ENCODE assay signal across 1 cellular context in the genomic region with DNA sequence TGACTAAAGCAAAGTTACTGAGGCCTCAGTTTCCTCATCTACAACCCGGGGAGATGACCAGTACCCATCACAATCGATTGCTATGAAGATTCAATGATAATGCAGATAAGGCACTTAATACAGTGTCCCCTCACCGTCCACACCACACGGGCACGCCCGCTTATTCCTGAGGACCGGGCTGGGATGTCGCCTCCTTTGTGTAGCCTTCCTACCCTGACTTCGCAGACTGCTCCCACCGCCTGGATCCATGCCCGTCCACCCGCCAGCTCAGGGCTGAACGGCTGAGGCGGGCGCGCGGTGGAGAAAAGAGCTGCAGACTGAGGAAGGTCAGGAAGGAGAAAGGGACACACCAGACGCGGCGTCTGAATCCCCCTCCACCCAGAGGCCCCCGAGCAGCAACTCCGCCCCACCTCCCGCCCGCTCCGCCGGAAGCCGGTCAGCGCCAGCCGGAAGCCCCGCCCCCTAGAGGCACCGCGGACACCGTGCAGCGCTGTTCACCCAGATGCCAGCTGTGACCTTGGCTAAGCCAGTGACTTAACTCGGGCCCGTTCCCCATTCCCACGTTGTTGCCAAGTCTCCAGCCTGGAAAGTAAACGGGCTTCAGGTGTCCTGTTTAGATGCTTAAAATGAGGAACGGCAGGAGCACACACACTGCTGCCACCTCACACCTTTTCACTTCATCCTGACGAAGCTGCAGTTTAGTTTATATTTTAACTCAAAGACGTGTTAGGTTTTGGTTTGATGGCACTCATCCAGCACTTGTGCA.
TF ChIP-seq lines count a peak whose summit lies in the region.

Gene KRABD2 (minus strand): TSS at position 403 of the 766 bp plus-strand sequence.

TF ChIP-seq in SK-N-SH, 30 proteins besides CTCF, POLR2A, EP300 and RAD21 (continued from another document):
- TF ChIP-seq MEF2A (IDR thresholded peaks at IDR 0.05; ENCODE audit: borderline replicate concordance, low read depth) (no peak), JUND (IDR thresholded peaks at IDR 0.05) (peak; percentile 62; the same call in 1 of the 2 replicates), RXRA (IDR thresholded peaks at IDR 0.05; ENCODE audit: borderline replicate concordance, low read depth) (no peak), CHD2 (IDR thresholded peaks at IDR 0.05; ENCODE audit: low read length, partially characterized antibody) (peak; percentile 74), POLR2AphosphoS5 (IDR thresholded peaks at IDR 0.05; ENCODE audit: low read depth, low read length) (peak; percentile 96), TCF12 (IDR thresholded peaks at IDR 0.05) (no peak), FOXM1 (IDR thresholded peaks at IDR 0.05; ENCODE audit: low read depth) (no peak), TAF1 (IDR thresholded peaks at IDR 0.05; ENCODE audit: borderline replicate concordance, low read depth, low read length) (peak; percentile 83), REST (IDR thresholded peaks at IDR 0.05; ENCODE audit: low read depth, low read length) (peak; percentile 39; the same call in 1 of the 2 replicates)
- TF ChIP-seq, protein P1, sequence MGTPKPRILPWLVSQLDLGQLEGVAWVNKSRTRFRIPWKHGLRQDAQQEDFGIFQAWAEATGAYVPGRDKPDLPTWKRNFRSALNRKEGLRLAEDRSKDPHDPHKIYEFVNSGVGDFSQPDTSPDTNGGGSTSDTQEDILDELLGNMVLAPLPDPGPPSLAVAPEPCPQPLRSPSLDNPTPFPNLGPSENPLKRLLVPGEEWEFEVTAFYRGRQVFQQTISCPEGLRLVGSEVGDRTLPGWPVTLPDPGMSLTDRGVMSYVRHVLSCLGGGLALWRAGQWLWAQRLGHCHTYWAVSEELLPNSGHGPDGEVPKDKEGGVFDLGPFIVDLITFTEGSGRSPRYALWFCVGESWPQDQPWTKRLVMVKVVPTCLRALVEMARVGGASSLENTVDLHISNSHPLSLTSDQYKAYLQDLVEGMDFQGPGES (IDR thresholded peaks at IDR 0.05; ENCODE audit: low read depth, low read length): no peak
TF ChIP-seq in SK-N-SH: peak in this region for 14.
